Comparison of ENCODE assay signal across 20 cellular contexts in the genomic region with DNA sequence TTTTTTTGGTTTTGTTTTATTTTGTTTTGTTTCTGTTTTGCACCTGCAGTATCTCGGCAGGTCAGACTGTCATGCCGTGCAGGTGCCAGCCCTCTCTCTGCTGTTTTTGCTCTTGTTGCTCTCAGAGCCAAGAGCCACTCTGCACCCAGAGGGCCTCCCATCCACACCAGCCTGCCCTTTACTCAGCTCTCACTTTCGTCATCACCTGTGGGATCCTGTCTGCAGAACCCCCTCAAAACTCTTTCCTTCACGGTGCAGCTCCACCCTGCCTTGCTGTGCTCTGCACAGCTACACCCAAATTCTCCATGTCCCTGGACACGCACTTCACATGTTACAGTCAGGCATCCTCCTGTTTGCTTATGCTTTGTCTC. TPM values are rescaled to one million over a fixed set of nuclear protein-coding genes. Genes with fewer than 3 reads are reported as not detected.
DNase-seq lines count a peak whose midpoint lies in the region; ATAC-seq and TF ChIP-seq lines count a peak whose summit lies in the region.
"Had no signal": no experiment of that assay in that cellular context is flagged by ENCODE, and none has a peak within 500 bp of the region (broad histone marks: within the 10 kb centered on the region; RNA-seq: fewer than 3 reads in every experiment).

No MANE protein-coding gene starts in this region.

- H3K4me3 ChIP-seq in breast epithelium (peak overlapping the region; percentile 24 to 59 (median 40)), mammary epithelial cell (replicated peaks in 1 of 3; ENCODE audit: insufficient read depth in 1 of 3, low read depth in 2 of 3, low read length in 3 of 3) (no peak overlapping the region), mucosa of descending colon (no peak overlapping the region), transverse colon (peak overlapping the region in 3 of 4 donors; percentile 26 to 46 (median 28))
- H3K4me3 ChIP-seq: BLaER1 treated with 17β-estradiol and CSF1 and Interleukin-3, amounts not matched to agents 10 nM and 100 nM; cardiac muscle cell; MG63 had no signal

- in situ Hi-C loops in mammary epithelial cell (cut with MboI; ENCODE audit: low sequenced_read_pairs in 2 of 2), result no loop called here
- in situ Hi-C loops in transverse colon (cut with MboI; ENCODE audit: low pct_ligation_motif_present in 1 of 4, low pct_unique_long_range_greater_than_20kb in 1 of 4, low sequenced_read_pairs in 3 of 4), result loop anchor here in 1 of 4 donors (10.0 kb wide), 1 partner anchor 71 kb away; no protein-coding TSS in a partner anchor
- in situ Hi-C loops in ACHN (cut with HindIII; ENCODE audit: low pct_ligation_motif_present, low pct_unique_long_range_greater_than_20kb, low sequenced_read_pairs), result no loop called here

- no peak overlapping the region for H3K4me2 ChIP-seq in mammary epithelial cell (ENCODE audit: insufficient read depth, low read depth, low read length)

- H3K4me1 ChIP-seq in breast epithelium (no peaks in the 10 kb centered on the region), mammary epithelial cell (ENCODE audit: insufficient read depth, low read length) (no peaks in the 10 kb centered on the region), mucosa of descending colon (ENCODE audit: low read depth) (no peaks in the 10 kb centered on the region), transverse colon (peaks cover 5 to 20% (median 15%) of the 10 kb centered on the region in 4 donors)

- DNase-seq in breast epithelium (ENCODE audit: low spot score in 2 of 2) (no peak), mammary epithelial cell (no peak), mucosa of descending colon (peak in 1 of 3 donors; percentile 19), transverse colon (peak; percentile 28), ACHN (no peak), NCI-H2107 treated with DMSO at 0.1 percent for 48 hours (lab: John Stamatoyannopoulos, UW; ENCODE audit: unreplicated experiment) (no peak)
- DNase-seq: activated T-cell treated with anti-CD3 and anti-CD28 coated beads, Interleukin-2, amount 50 U/mL, for 4 hours; effector memory CD8-positive, alpha-beta T cell; H7; MG63; natural killer cell; NCI-H2029 treated with DMSO at 0.1 percent for 48 hours; NCI-H526; testis had no signal

- H3K27ac ChIP-seq in breast epithelium (no peak overlapping the region), mammary epithelial cell (ENCODE audit: insufficient read depth, low read depth, low read length) (no peak overlapping the region), transverse colon (peak overlapping the region; percentile 76 to 85 (median 79))
- H3K27ac ChIP-seq: 22Rv1; BLaER1 treated with 17β-estradiol and CSF1 and Interleukin-3, amounts not matched to agents 10 nM and 100 nM; cardiac muscle cell had no signal

- H3K27me3 ChIP-seq in breast epithelium (no peaks in the 10 kb centered on the region), mammary epithelial cell (ENCODE audit: insufficient read depth, low read length) (no peaks in the 10 kb centered on the region), transverse colon (peaks cover 20% of the 10 kb centered on the region)
- H3K27me3 ChIP-seq: BLaER1 treated with 17β-estradiol and CSF1 and Interleukin-3, amounts not matched to agents 10 nM and 100 nM; cardiac muscle cell; MG63; testis had no signal

- H4K20me1 ChIP-seq in mammary epithelial cell (ENCODE audit: insufficient read depth, low read length), result no peaks in the 10 kb centered on the region

- H3K9ac ChIP-seq in mammary epithelial cell (ENCODE audit: insufficient read depth, low read length), result no peak overlapping the region
- H3K9ac ChIP-seq: BLaER1 treated with 17β-estradiol and CSF1 and Interleukin-3, amounts not matched to agents 10 nM and 100 nM had no signal

- TF ChIP-seq POLR2A in breast epithelium (IDR thresholded peaks at IDR 0.05) (no peak), transverse colon (IDR thresholded peaks at IDR 0.05) (no peak)

- TF ChIP-seq EP300 in transverse colon (IDR thresholded peaks at IDR 0.05; ENCODE audit: low read depth), result no peak

- no peak overlapping the region for H2AFZ ChIP-seq in mammary epithelial cell (ENCODE audit: low read depth, low read length)

- intact Hi-C loops in breast epithelium (cut with DNase I; ENCODE audit: low total_unique reads) (no loop called here), mammary epithelial cell (cut with micrococcal nuclease) (no loop called here), mucosa of descending colon (cut with DNase I, micrococcal nuclease) (no loop called here), transverse colon (cut with DNase I; ENCODE audit: low total_unique reads) (no loop called here)

- 86% methylated on average over 5 of the region's 5 CpGs for WGBS in mammary epithelial cell (ENCODE audit: low coverage, missing lambda C conversion rate)
- WGBS in transverse colon (ENCODE audit: low coverage in 1 of 2), 2 donors, result 27 to 52% methylated on average over 2 to 5 of the region's 5 CpGs

- dilution Hi-C loops in mammary epithelial cell (cut with HindIII; ENCODE audit: low sequenced_read_pairs), result loop anchor here (10.0 kb wide), 1 partner anchor 201 kb away; no protein-coding TSS in a partner anchor

- H3K36me3 ChIP-seq in breast epithelium (no peaks in the 10 kb centered on the region), mammary epithelial cell (ENCODE audit: insufficient read depth, low read length) (no peaks in the 10 kb centered on the region), mucosa of descending colon (ENCODE audit: low read depth) (no peaks in the 10 kb centered on the region), transverse colon (no peaks in the 10 kb centered on the region)
- H3K36me3 ChIP-seq: BLaER1 treated with 17β-estradiol and CSF1 and Interleukin-3, amounts not matched to agents 10 nM and 100 nM; cardiac muscle cell; MG63 had no signal

- TF ChIP-seq CTCF in breast epithelium (IDR thresholded peaks at IDR 0.05) (no peak), mammary epithelial cell (conservative IDR thresholded peaks at IDR 0.05 in 1 of 2, IDR thresholded peaks at IDR 0.05 in 1 of 2; ENCODE audit: extremely low read depth in 1 of 2, insufficient read depth in 1 of 2, low read depth in 1 of 2, low read length in 2 of 2) (no peak), mucosa of descending colon (IDR thresholded peaks at IDR 0.05) (no peak), transverse colon (IDR thresholded peaks at IDR 0.05) (no peak)

- BruUV-seq in mammary epithelial cell (replicated peaks; lab: Mats Ljungman, UMichigan), result no TSS peak

- ATAC-seq in mucosa of descending colon, result peak; percentile 8
- ATAC-seq: activated T-cell treated with anti-CD3 and anti-CD28 coated beads, Interleukin-2, amount 50 U/mL, for 4 hours; effector memory CD8-positive, alpha-beta T cell; left lobe of liver; natural killer cell had no signal

- no peaks in the 10 kb centered on the region for H3K79me2 ChIP-seq in mammary epithelial cell (ENCODE audit: insufficient read depth, low read length)

- no peaks in the 10 kb centered on the region for H3K9me3 ChIP-seq in breast epithelium
- H3K9me3 ChIP-seq in mammary epithelial cell (replicated peaks; ENCODE audit: insufficient read depth, low read length), result no peaks in the 10 kb centered on the region
- H3K9me3 ChIP-seq in mucosa of descending colon, result no peaks in the 10 kb centered on the region
- H3K9me3 ChIP-seq in transverse colon, result no peaks in the 10 kb centered on the region
- H3K9me3 ChIP-seq: BLaER1 treated with 17β-estradiol and CSF1 and Interleukin-3, amounts not matched to agents 10 nM and 100 nM; MG63; testis had no signal

- CTCF ChIA-PET in mammary epithelial cell (lab: Charles Lee; ENCODE audit: low non-redundant PET), result no interaction called here

RNA-seq across cellular contexts. Expression of gene AOC3, which starts 2.6 kb away (rescaled TPM):
- total RNA-seq in breast epithelium (100 to 1,000 TPM in 1 of 3 donors, 10 to 100 TPM in 2; 16.2 to 247 (median 25.6) TPM), mammary epithelial cell (under 1 TPM in 1 of 2 donors, not detected in 1; 0.31 TPM), mucosa of descending colon (100 to 1,000 TPM in 1 of 3 donors, 10 to 100 TPM in 2; 10.6 to 175 (median 25.4) TPM), transverse colon (100 to 1,000 TPM in 1 of 4 donors, 10 to 100 TPM in 3; 14.3 to 134 (median 35.2) TPM)
- polyA plus RNA-seq in mammary epithelial cell, result 0.25 TPM
- polyA minus RNA-seq in mammary epithelial cell, result not detected
- total RNA-seq: pulmonary artery endothelial cell had no signal

RNA-seq across cellular contexts. Expression of gene AOC2, which starts 9.2 kb away (rescaled TPM):
- total RNA-seq in breast epithelium (10 to 100 TPM in 1 of 3 donors, 1 to 10 TPM in 2; 1.8 to 11.8 (median 2.3) TPM), mammary epithelial cell (1 to 10 TPM in 1 of 2 donors, under 1 TPM in 1; 0.67 to 2.8 TPM), mucosa of descending colon (1 to 10 TPM in 1 of 3 donors, under 1 TPM in 2; 0.92 to 2.1 (median 0.96) TPM), transverse colon (1 to 10 TPM in 2 of 4 donors, under 1 TPM in 2; 0.55 to 6.0 (median 1.1) TPM)
- 0.57 TPM for polyA plus RNA-seq in mammary epithelial cell
- polyA minus RNA-seq in mammary epithelial cell, result not detected

RNA-seq across cellular contexts. Expression of gene PSME3, which starts 20.4 kb away (rescaled TPM):
- 10 to 100 TPM; 59.3 to 74.7 (median 73.9) TPM for total RNA-seq in breast epithelium
- total RNA-seq in mammary epithelial cell, result 100 to 1,000 TPM in 1 of 2 donors, 10 to 100 TPM in 1; 93.5 to 186 TPM
- polyA plus RNA-seq in mammary epithelial cell, result 168 TPM
- polyA minus RNA-seq in mammary epithelial cell, result 236 TPM
- 100 to 1,000 TPM in 1 of 3 donors, 10 to 100 TPM in 2; 87.7 to 112 (median 91.8) TPM for total RNA-seq in mucosa of descending colon
- 100 to 1,000 TPM in 1 of 4 donors, 10 to 100 TPM in 3; 37.0 to 131 (median 60.4) TPM for total RNA-seq in transverse colon

RNA-seq across cellular contexts. Expression of gene BECN1, which starts 29.5 kb away (rescaled TPM):
- total RNA-seq in breast epithelium (100 to 1,000 TPM in 1 of 3 donors, 10 to 100 TPM in 2; 88.5 to 139 (median 89.0) TPM), mammary epithelial cell (10 to 100 TPM; 90.7 to 99.5 TPM), mucosa of descending colon (100 to 1,000 TPM; 130 to 142 (median 137) TPM), transverse colon (100 to 1,000 TPM in 3 of 4 donors, 10 to 100 TPM in 1; 78.2 to 199 (median 120) TPM)
- polyA plus RNA-seq in mammary epithelial cell, result 61.7 TPM
- 36.7 TPM for polyA minus RNA-seq in mammary epithelial cell

RNA-seq across cellular contexts. Expression of gene G6PC1, which starts 47.0 kb away (rescaled TPM):
- total RNA-seq in breast epithelium (not detected), mammary epithelial cell (not detected), mucosa of descending colon (under 1 TPM in 1 of 3 donors, not detected in 2; 0.67 TPM), transverse colon (under 1 TPM in 2 of 4 donors, not detected in 2; 0.32 to 0.68 TPM)
- polyA plus RNA-seq in mammary epithelial cell, result not detected
- polyA minus RNA-seq in mammary epithelial cell, result not detected
- total RNA-seq: cardiac muscle cell, fibroblast of villous mesenchyme, H7, natural killer cell, pulmonary artery endothelial cell had no signal
- polyA plus RNA-seq: cardiac muscle cell had no signal

Comparison
In these comparisons a context has a peak if more than half of its experiments do, and no peak if none do; other contexts are left out.
1. H3K4me3 ChIP-seq: peak in breast epithelium (3 of 3) and transverse colon (3 of 4); none in mammary epithelial cell (0 of 3) and mucosa of descending colon (single experiment).
2. RNA of gene AOC3, which starts 2.6 kb away (total RNA-seq): 14.3 to 134 TPM in transverse colon, 16.2 to 247 TPM in breast epithelium and 10.6 to 175 TPM in mucosa of descending colon; 0.31 TPM in mammary epithelial cell; every median in the first group is over 4 times any median in the second.
3. H3K27ac ChIP-seq: peak in transverse colon (4 of 4); none in breast epithelium (0 of 2) and mammary epithelial cell (single experiment).